ENCODE assay signal across 33 cellular contexts in genomic region chr11:1636291-1636950, GRCh38. TPM values are rescaled to one million over a fixed set of nuclear protein-coding genes. Genes with fewer than 3 reads are reported as not detected.
"Had no signal": no experiment of that assay in that cellular context is flagged by ENCODE, and none has a peak within 500 bp of the region (broad histone marks: within the 10 kb centered on the region; RNA-seq: fewer than 3 reads in every experiment).

No MANE protein-coding gene starts in this region.

- H3K36me3 ChIP-seq: colonic mucosa, esophagus squamous epithelium, gastroesophageal sphincter had no signal

- H3K27me3 ChIP-seq: body of pancreas, colonic mucosa had no signal

- H3K4me3 ChIP-seq: body of pancreas, colonic mucosa, esophagus squamous epithelium, gastroesophageal sphincter had no signal

- DNase-seq: activated CD4-positive, alpha-beta T cell treated with anti-CD3 and anti-CD28 coated beads for 48 hours; activated CD4-positive, alpha-beta T cell treated with anti-CD3 and anti-CD28 coated beads, Interleukin-2, amount 50 U/mL, for 1 hour; activated CD4-positive, alpha-beta T cell treated with anti-CD3 and anti-CD28 coated beads, Interleukin-2, amount 50 U/mL, for 48 hours; activated CD8-positive, alpha-beta memory T cell treated with anti-CD3 and anti-CD28 coated beads for 24 hours; activated CD8-positive, alpha-beta T cell treated with anti-CD3 and anti-CD28 coated beads for 36 hours; activated effector memory CD4-positive, alpha-beta T cell treated with Interleukin-2 at 50 U/mL for 16 hours; activated gamma-delta T cell treated with Interleukin-2 at 50 U/mL for 16 hours; activated naive CD4-positive, alpha-beta T cell treated with anti-CD3 and anti-CD28 coated beads, Interleukin-2, amount 50 U/mL, for 16 hours; activated naive CD4-positive, alpha-beta T cell treated with Interleukin-2 at 50 U/mL for 16 hours; activated T-cell treated with anti-CD3 and anti-CD28 coated beads, Interleukin-2, amount 50 U/mL, for 4 hours; amniotic stem cell; anterior cingulate cortex; body of pancreas; caudate nucleus; colonic mucosa; effector CD8-positive, alpha-beta T cell; esophagus squamous epithelium; foreskin melanocyte; T-helper 2 cell had no signal

- H3K9me3 ChIP-seq: body of pancreas, colonic mucosa, esophagus squamous epithelium, gastroesophageal sphincter had no signal

- H3K4me1 ChIP-seq: gastroesophageal sphincter had no signal

- FAIRE-seq: endometrium, endothelial cell of umbilical vein had no signal

- H3K27ac ChIP-seq: body of pancreas, colonic mucosa, epithelial cell of prostate, esophagus squamous epithelium, gastroesophageal sphincter, VCaP had no signal

- ATAC-seq: activated CD8-positive, alpha-beta T cell treated with anti-CD3 and anti-CD28 coated beads for 36 hours; activated T-cell treated with anti-CD3 and anti-CD28 coated beads, Interleukin-2, amount 50 U/mL, for 4 hours; activated T-helper 17 cell treated with anti-CD3 and anti-CD28 coated beads, Interleukin-2, amount 50 U/mL, for 72 hours; body of pancreas; gastroesophageal sphincter; WTC11 had no signal

RNA-seq across cellular contexts. Expression of gene KRTAP5-5, which starts 6.8 kb away (rescaled TPM):
- total RNA-seq: activated CD8-positive, alpha-beta T cell treated with anti-CD3 and anti-CD28 coated beads for 36 hours; activated T-cell treated with anti-CD3 and anti-CD28 coated beads, Interleukin-2, amount 50 U/mL, for 4 hours; activated T-helper 17 cell treated with anti-CD3 and anti-CD28 coated beads, Interleukin-2, amount 50 U/mL, for 72 hours; body of pancreas; colonic mucosa; dermis microvascular lymphatic vessel endothelial cell; endothelial cell of umbilical vein; esophagus squamous epithelium; fibroblast of lung; fibroblast of villous mesenchyme; gastroesophageal sphincter; glomerular endothelial cell; T-helper 1 cell treated with Interleukin-12 subunit alpha and Interleukin-12 subunit beta and Interleukin-4 antibody, amounts not matched to agents 30 ng/mL and 1 ng/mL, for 36 hours; WTC11 had no signal
- polyA plus RNA-seq: adipose tissue, endothelial cell of umbilical vein, esophagus, fibroblast of lung had no signal

RNA-seq across cellular contexts. Expression of gene KRTAP5-4, which starts 14.5 kb away (rescaled TPM):
- total RNA-seq: activated CD8-positive, alpha-beta T cell treated with anti-CD3 and anti-CD28 coated beads for 36 hours; activated T-cell treated with anti-CD3 and anti-CD28 coated beads, Interleukin-2, amount 50 U/mL, for 4 hours; activated T-helper 17 cell treated with anti-CD3 and anti-CD28 coated beads, Interleukin-2, amount 50 U/mL, for 72 hours; body of pancreas; colonic mucosa; dermis microvascular lymphatic vessel endothelial cell; endothelial cell of umbilical vein; esophagus squamous epithelium; fibroblast of lung; fibroblast of villous mesenchyme; gastroesophageal sphincter; glomerular endothelial cell; T-helper 1 cell treated with Interleukin-12 subunit alpha and Interleukin-12 subunit beta and Interleukin-4 antibody, amounts not matched to agents 30 ng/mL and 1 ng/mL, for 36 hours; WTC11 had no signal
- polyA plus RNA-seq: adipose tissue, endothelial cell of umbilical vein, esophagus, fibroblast of lung had no signal

RNA-seq across cellular contexts. Expression of gene KRTAP5-3, which starts 28.2 kb away (rescaled TPM):
- total RNA-seq: activated CD8-positive, alpha-beta T cell treated with anti-CD3 and anti-CD28 coated beads for 36 hours; activated T-cell treated with anti-CD3 and anti-CD28 coated beads, Interleukin-2, amount 50 U/mL, for 4 hours; activated T-helper 17 cell treated with anti-CD3 and anti-CD28 coated beads, Interleukin-2, amount 50 U/mL, for 72 hours; body of pancreas; colonic mucosa; dermis microvascular lymphatic vessel endothelial cell; endothelial cell of umbilical vein; esophagus squamous epithelium; fibroblast of lung; fibroblast of villous mesenchyme; gastroesophageal sphincter; glomerular endothelial cell; T-helper 1 cell treated with Interleukin-12 subunit alpha and Interleukin-12 subunit beta and Interleukin-4 antibody, amounts not matched to agents 30 ng/mL and 1 ng/mL, for 36 hours; WTC11 had no signal
- polyA plus RNA-seq: adipose tissue, endothelial cell of umbilical vein, esophagus, fibroblast of lung had no signal

RNA-seq across cellular contexts. Expression of gene KRTAP5-2, which starts 38.3 kb away (rescaled TPM):
- total RNA-seq: activated CD8-positive, alpha-beta T cell treated with anti-CD3 and anti-CD28 coated beads for 36 hours; activated T-cell treated with anti-CD3 and anti-CD28 coated beads, Interleukin-2, amount 50 U/mL, for 4 hours; activated T-helper 17 cell treated with anti-CD3 and anti-CD28 coated beads, Interleukin-2, amount 50 U/mL, for 72 hours; body of pancreas; colonic mucosa; dermis microvascular lymphatic vessel endothelial cell; endothelial cell of umbilical vein; esophagus squamous epithelium; fibroblast of lung; fibroblast of villous mesenchyme; gastroesophageal sphincter; glomerular endothelial cell; T-helper 1 cell treated with Interleukin-12 subunit alpha and Interleukin-12 subunit beta and Interleukin-4 antibody, amounts not matched to agents 30 ng/mL and 1 ng/mL, for 36 hours; WTC11 had no signal
- polyA plus RNA-seq: endothelial cell of umbilical vein, esophagus, fibroblast of lung had no signal

RNA-seq across cellular contexts. Expression of gene KRTAP5-1, which starts 51.3 kb away (rescaled TPM):
- total RNA-seq: activated CD8-positive, alpha-beta T cell treated with anti-CD3 and anti-CD28 coated beads for 36 hours; activated T-cell treated with anti-CD3 and anti-CD28 coated beads, Interleukin-2, amount 50 U/mL, for 4 hours; activated T-helper 17 cell treated with anti-CD3 and anti-CD28 coated beads, Interleukin-2, amount 50 U/mL, for 72 hours; body of pancreas; colonic mucosa; dermis microvascular lymphatic vessel endothelial cell; endothelial cell of umbilical vein; esophagus squamous epithelium; fibroblast of lung; fibroblast of villous mesenchyme; gastroesophageal sphincter; glomerular endothelial cell; T-helper 1 cell treated with Interleukin-12 subunit alpha and Interleukin-12 subunit beta and Interleukin-4 antibody, amounts not matched to agents 30 ng/mL and 1 ng/mL, for 36 hours; WTC11 had no signal
- polyA plus RNA-seq: adipose tissue, endothelial cell of umbilical vein, esophagus, fibroblast of lung had no signal
